8 cellular contexts compared by ENCODE assay signal in the genomic region with DNA sequence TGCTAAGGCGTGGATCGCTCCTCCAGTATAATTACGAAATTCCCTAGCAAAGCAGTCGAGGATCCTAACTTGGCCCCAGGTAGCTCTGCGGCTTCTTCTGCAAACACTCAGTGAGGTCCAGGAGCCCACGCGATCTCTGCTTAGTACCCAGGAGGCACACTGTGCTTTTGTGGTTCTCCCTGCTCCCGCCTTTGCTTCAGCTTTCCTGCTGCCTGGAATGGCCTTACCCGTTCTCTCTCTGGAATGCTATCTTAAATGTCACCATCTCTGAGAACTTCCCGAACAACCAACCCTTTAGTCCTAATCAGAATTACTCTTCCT. TPM values are rescaled to one million over a fixed set of nuclear protein-coding genes. Genes with fewer than 3 reads are reported as not detected.
DNase-seq lines count a peak whose midpoint lies in the region; TF ChIP-seq lines count a peak whose summit lies in the region.

No MANE protein-coding gene starts in this region.

- H3K9me3 ChIP-seq in A673 (ENCODE audit: low read depth, low read length, poor library complexity, severe bottlenecking) (no peaks in the 10 kb centered on the region), MG63 (no peaks in the 10 kb centered on the region), adipocyte (ENCODE audit: control insufficient read depth, low read length) (no peaks in the 10 kb centered on the region), iPS-18a (ENCODE audit: control insufficient read depth, low read depth, low read length) (no peaks in the 10 kb centered on the region), smooth muscle cell (replicated peaks; ENCODE audit: low read depth) (no peaks in the 10 kb centered on the region)

- H3K79me2 ChIP-seq in smooth muscle cell (ENCODE audit: low read depth), result peaks cover 43% of the 10 kb centered on the region

- in situ Hi-C loops in GM13977 (cut with MboI; ENCODE audit: low pct_unique_long_range_greater_than_20kb, low sequenced_read_pairs, unreplicated experiment), result no loop called here

- BruUV-seq in A673 (replicated peaks; lab: Mats Ljungman, UMichigan), result no TSS peak

- H3K36me3 ChIP-seq in A673 (ENCODE audit: insufficient read depth, low read length, poor library complexity, severe bottlenecking), result peaks cover 15% of the 10 kb centered on the region
- peaks cover 13% of the 10 kb centered on the region for H3K36me3 ChIP-seq in MG63
- H3K36me3 ChIP-seq in adipocyte (ENCODE audit: control insufficient read depth, insufficient read depth, low read length, severe bottlenecking), result peaks cover 12% of the 10 kb centered on the region
- H3K36me3 ChIP-seq in iPS-18a (ENCODE audit: control insufficient read depth, low read depth, low read length), result peaks cover 4% of the 10 kb centered on the region
- H3K36me3 ChIP-seq in smooth muscle cell (ENCODE audit: low read depth), result no peaks in the 10 kb centered on the region

- peaks cover 16% of the 10 kb centered on the region for H3K4me1 ChIP-seq in A673 (ENCODE audit: insufficient read depth, low read length, poor library complexity, severe bottlenecking)
- peaks cover 15% of the 10 kb centered on the region for H3K4me1 ChIP-seq in adipocyte (ENCODE audit: control insufficient read depth, insufficient read depth, low read length)
- H3K4me1 ChIP-seq in iPS-18a (ENCODE audit: control insufficient read depth, low read depth, low read length), result peaks cover 13% of the 10 kb centered on the region
- H3K4me1 ChIP-seq in smooth muscle cell (ENCODE audit: low read depth), result peaks cover 15% of the 10 kb centered on the region

- POLR2A ChIA-PET in A673 (lab: Charles Lee; ENCODE audit: low non-redundant PET), result no interaction called here

- H3K4me3 ChIP-seq in A673 (ENCODE audit: low read depth, low read length, poor library complexity, severe bottlenecking) (peak overlapping the region; percentile 90), MG63 (peak overlapping the region; percentile 79), adipocyte (ENCODE audit: low read length) (peak overlapping the region; percentile 98), iPS-18a (ENCODE audit: low read length) (peak overlapping the region; percentile 93), smooth muscle cell (peak overlapping the region; percentile 69)

- peak overlapping the region; percentile 91 for H2AFZ ChIP-seq in smooth muscle cell (ENCODE audit: low read depth)

- H3K9ac ChIP-seq in adipocyte (ENCODE audit: low read length) (peak overlapping the region; percentile 96), iPS-18a (ENCODE audit: low read length) (peak overlapping the region; percentile 73), smooth muscle cell (ENCODE audit: low read depth) (peak overlapping the region; percentile 67)

- peak overlapping the region; percentile 88 for H3K4me2 ChIP-seq in smooth muscle cell

- H4K20me1 ChIP-seq in smooth muscle cell (ENCODE audit: low read depth), result peaks cover 32% of the 10 kb centered on the region

- H3F3A ChIP-seq in smooth muscle cell (ENCODE audit: low read depth), result no peaks in the 10 kb centered on the region

- no peaks in the 10 kb centered on the region for H3K27me3 ChIP-seq in A673 (replicated peaks; ENCODE audit: insufficient read depth, low read depth, low read length, poor library complexity)
- H3K27me3 ChIP-seq in MG63, result no peaks in the 10 kb centered on the region
- no peaks in the 10 kb centered on the region for H3K27me3 ChIP-seq in adipocyte (replicated peaks; ENCODE audit: control insufficient read depth, insufficient read depth, low read length)
- H3K27me3 ChIP-seq in iPS-18a (ENCODE audit: control insufficient read depth, insufficient read depth, low read length), result no peaks in the 10 kb centered on the region
- H3K27me3 ChIP-seq in smooth muscle cell (ENCODE audit: low read depth), result no peaks in the 10 kb centered on the region

- peak overlapping the region; percentile 77 for H3K27ac ChIP-seq in A673 (ENCODE audit: low read depth, low read length, poor library complexity, severe bottlenecking)
- peak overlapping the region; percentile 56 for H3K27ac ChIP-seq in iPS-18a (ENCODE audit: low read length)
- peak overlapping the region; percentile 63 for H3K27ac ChIP-seq in smooth muscle cell (ENCODE audit: low read depth)

- 8% methylated on average over 10 of the region's 10 CpGs for WGBS in smooth muscle cell (ENCODE audit: low lambda C conversion rate)

- CTCF ChIA-PET in A673 (lab: Charles Lee), result no interaction called here

- TF ChIP-seq CTCF in A673 (conservative IDR thresholded peaks at IDR 0.05; ENCODE audit: low read depth, low read length), result no peak
- TF ChIP-seq CTCF in GM13977 (IDR thresholded peaks at IDR 0.05; ENCODE audit: extremely low read depth, insufficient read depth, missing control alignments), result no peak
- no peak for TF ChIP-seq CTCF in smooth muscle cell (IDR thresholded peaks at IDR 0.05; ENCODE audit: borderline replicate concordance, insufficient read depth, poor library complexity, severe bottlenecking)

- intact Hi-C loops in A673 (cut with micrococcal nuclease; ENCODE audit: unreplicated experiment), result loop anchor here (10.0 kb wide), 1 partner anchor 275 kb away; a partner anchor contains a TSS

- DNase-seq in A673 (ENCODE audit: low spot score) (no peak), GM13977 (ENCODE audit: low spot score) (peak; percentile 19), MG63 (no peak), adipocyte (ENCODE audit: low read depth) (no peak), smooth muscle cell (lab: John Stamatoyannopoulos, UW; ENCODE audit: unreplicated experiment) (no peak), NCI-H187 (lab: John Stamatoyannopoulos, UW) (no peak), SK-N-DZ (ENCODE audit: low spot score) (no peak)

RNA-seq across cellular contexts. Expression of a gene that starts 0.6 kb away (rescaled TPM):
- total RNA-seq in A673 (2021) (21.8 and 23.3 TPM in 2 replicates), smooth muscle cell (16.0 and 18.1 TPM in 2 replicates)
- total RNA-seq in MG63 (2014; rRNA removed; shearing (Covaris generic); ENCODE audit: low replicate concordance), result 12.2 and 14.0 TPM in 2 replicates
- 5.6 and 8.1 TPM in 2 replicates for polyA plus RNA-seq in smooth muscle cell
- polyA plus RNA-seq in SK-N-DZ (2014; cell fraction: cytosol; rRNA removed), result 14.0 and 20.1 TPM in 2 replicates
- polyA plus RNA-seq in SK-N-DZ (2014; cell fraction: nucleus; rRNA removed), result 19.5 and 29.2 TPM in 2 replicates

RNA-seq across cellular contexts. Expression of a gene that starts 0.9 kb away (rescaled TPM):
- 14.4 and 16.8 TPM in 2 replicates for total RNA-seq in A673 (2021)
- 9.3 and 9.9 TPM in 2 replicates for total RNA-seq in MG63 (2014; rRNA removed; shearing (Covaris generic); ENCODE audit: low replicate concordance)
- 32.0 and 39.6 TPM in 2 replicates for total RNA-seq in smooth muscle cell
- 35.4 and 38.5 TPM in 2 replicates for polyA plus RNA-seq in smooth muscle cell
- polyA plus RNA-seq in SK-N-DZ (2014; cell fraction: cytosol; rRNA removed), result 10.3 and 12.1 TPM in 2 replicates
- polyA plus RNA-seq in SK-N-DZ (2014; cell fraction: nucleus; rRNA removed), result 7.6 and 8.3 TPM in 2 replicates
